In the genomic region with DNA sequence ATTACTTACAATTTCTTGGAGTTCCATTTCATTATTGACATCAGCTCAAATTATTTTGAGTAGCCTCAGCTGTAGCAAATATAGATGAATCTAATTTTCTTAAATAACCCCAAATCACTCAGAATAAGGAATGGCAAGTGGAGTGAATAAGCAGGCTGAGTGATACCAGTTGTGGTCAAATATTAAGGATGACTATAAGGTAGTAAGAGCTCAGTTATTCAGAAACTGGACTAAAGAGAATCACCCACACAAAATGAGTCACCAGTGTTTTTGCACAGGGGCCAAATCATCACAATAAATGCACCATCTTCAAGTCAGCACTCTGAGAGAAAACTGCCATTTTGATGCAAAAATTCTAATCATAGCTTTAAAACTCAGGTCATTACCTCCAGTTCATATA, we compare ENCODE assay signal across 13 cellular contexts.
DNase-seq lines count a peak whose midpoint lies in the region; TF ChIP-seq lines count a peak whose summit lies in the region.
"Had no signal": no experiment of that assay in that cellular context is flagged by ENCODE, and none has a peak within 500 bp of the region (broad histone marks: within the 10 kb centered on the region; RNA-seq: fewer than 3 reads in every experiment).

No MANE protein-coding gene starts in this region.

- H3K36me3 Mint-ChIP-seq in chondrocyte (ENCODE audit: low read depth) = no peaks in the 10 kb centered on the region
- no peaks in the 10 kb centered on the region for H3K36me3 Mint-ChIP-seq in activated T-cell treated with anti-CD3 and anti-CD28 coated beads, Interleukin-2, amount 50 U/mL, for 24 hours (ENCODE audit: low read depth)

- peaks cover 46% of the 10 kb centered on the region for H3K4me1 Mint-ChIP-seq in chondrocyte (ENCODE audit: low read depth)
- no peaks in the 10 kb centered on the region for H3K4me1 Mint-ChIP-seq in activated T-cell treated with anti-CD3 and anti-CD28 coated beads, Interleukin-2, amount 50 U/mL, for 24 hours (ENCODE audit: low read depth)

- H3K27me3 Mint-ChIP-seq in chondrocyte (ENCODE audit: low read depth) = no peaks in the 10 kb centered on the region
- H3K27me3 Mint-ChIP-seq in activated T-cell treated with anti-CD3 and anti-CD28 coated beads, Interleukin-2, amount 50 U/mL, for 24 hours = no peaks in the 10 kb centered on the region

- peaks cover 10% of the 10 kb centered on the region for H3K9me3 Mint-ChIP-seq in chondrocyte (ENCODE audit: low read depth)
- H3K9me3 Mint-ChIP-seq in activated T-cell treated with anti-CD3 and anti-CD28 coated beads, Interleukin-2, amount 50 U/mL, for 24 hours = peaks cover 2% of the 10 kb centered on the region

- DNase-seq in Daoy (ENCODE audit: low read depth) = peak; percentile 48
- DNase-seq in M059J (ENCODE audit: low read depth) = peak; percentile 97
- DNase-seq in chondrocyte (ENCODE audit: low spot score) = no peak
- peak; percentile 58 for DNase-seq in myocyte (ENCODE audit: low read depth)
- DNase-seq in SHP77 treated with DMSO at 0.1 percent for 48 hours (lab: John Stamatoyannopoulos, UW) = no peak
- DNase-seq in stimulated activated CD4-positive, alpha-beta T cell treated with anti-CD3 and anti-CD28 coated beads, Interleukin-4, amount 100 ng/mL, for 24 hours = no peak
- no peak for DNase-seq in activated T-cell treated with anti-CD3 and anti-CD28 coated beads, Interleukin-2, amount 50 U/mL, for 24 hours
- DNase-seq in occipital lobe (lab: John Stamatoyannopoulos, UW) = no peak
- DNase-seq: activated CD4-positive, alpha-beta T cell treated with anti-CD3 and anti-CD28 coated beads for 48 hours; activated effector memory CD4-positive, alpha-beta T cell treated with Interleukin-2 at 50 U/mL for 16 hours; hypothalamus; NCI-H526; transverse colon had no signal

- no peak overlapping the region for H3K4me3 Mint-ChIP-seq in chondrocyte (ENCODE audit: unreplicated experiment)
- no peak overlapping the region for H3K4me3 Mint-ChIP-seq in activated T-cell treated with anti-CD3 and anti-CD28 coated beads, Interleukin-2, amount 50 U/mL, for 24 hours

- no peak for TF ChIP-seq CTCF in chondrocyte (IDR thresholded peaks at IDR 0.05)

- peak overlapping the region; percentile 53 for H3K27ac Mint-ChIP-seq in chondrocyte (ENCODE audit: unreplicated experiment)
- no peak overlapping the region for H3K27ac Mint-ChIP-seq in activated T-cell treated with anti-CD3 and anti-CD28 coated beads, Interleukin-2, amount 50 U/mL, for 24 hours

Comparison
In these comparisons a context has a peak if more than half of its experiments do, and no peak if none do; other contexts are left out.
1. DNase-seq: peak in Daoy (single experiment), M059J (single experiment) and myocyte (single experiment); none in chondrocyte (single experiment), SHP77 treated with DMSO at 0.1 percent for 48 hours (single experiment), stimulated activated CD4-positive, alpha-beta T cell treated with anti-CD3 and anti-CD28 coated beads, Interleukin-4, amount 100 ng/mL, for 24 hours (single experiment), activated T-cell treated with anti-CD3 and anti-CD28 coated beads, Interleukin-2, amount 50 U/mL, for 24 hours (single experiment) and occipital lobe (single experiment).